10 cellular contexts compared by ENCODE assay signal in genomic region chr14:100406505-100407131, GRCh38. TPM values are rescaled to one million over a fixed set of nuclear protein-coding genes. Genes with fewer than 3 reads are reported as not detected.
DNase-seq lines count a peak whose midpoint lies in the region; ATAC-seq and TF ChIP-seq lines count a peak whose summit lies in the region.
"Had no signal": no experiment of that assay in that cellular context is flagged by ENCODE, and none has a peak within 500 bp of the region (broad histone marks: within the 10 kb centered on the region; RNA-seq: fewer than 3 reads in every experiment).

No MANE protein-coding gene starts in this region.

- TF ChIP-seq RAD21 in SK-N-SH (IDR thresholded peaks at IDR 0.05; ENCODE audit: low read length) = no peak

- no peaks in the 10 kb centered on the region for H3K9me2 ChIP-seq in SK-N-SH

- intact Hi-C loops in activated T-helper 1 cell treated with anti-CD3 and anti-CD28 coated beads, Interleukin-12 subunit alpha, Interleukin-12 subunit beta, Interleukin-2, Interleukin-4 antibody, amounts not matched to agents 30 ng/mL and 10 ng/mL and 1 ng/mL, durations not matched to agents 14 hours and 24 hours and 36 hours (cut with micrococcal nuclease) = no loop called here

- peaks cover 22% of the 10 kb centered on the region for H3K4me1 Mint-ChIP-seq in activated T-helper 1 cell treated with anti-CD3 and anti-CD28 coated beads, Interleukin-12 subunit alpha, Interleukin-12 subunit beta, Interleukin-2, Interleukin-4 antibody, amounts not matched to agents 30 ng/mL and 10 ng/mL and 1 ng/mL, durations not matched to agents 14 hours and 24 hours and 36 hours (ENCODE audit: low read depth)
- H3K4me1 Mint-ChIP-seq in immature natural killer cell = peaks cover 67 to 71% of the 10 kb centered on the region in 2 donors

- no peak overlapping the region for H3K4me3 Mint-ChIP-seq in activated T-helper 1 cell treated with anti-CD3 and anti-CD28 coated beads, Interleukin-12 subunit alpha, Interleukin-12 subunit beta, Interleukin-2, Interleukin-4 antibody, amounts not matched to agents 30 ng/mL and 10 ng/mL and 1 ng/mL, durations not matched to agents 14 hours and 24 hours and 36 hours
- H3K4me3 Mint-ChIP-seq in immature natural killer cell = peak overlapping the region; percentile 68 to 82 (median 71)

- H3K4me2 ChIP-seq in SK-N-SH = no peak overlapping the region

- 93% methylated on average over 10 of the region's 10 CpGs for whole genome bisulfite sequencing in SK-N-SH (ENCODE audit: low lambda C conversion rate)

- H3K4me3 ChIP-seq in AG10803 (ENCODE audit: low read length) (no peak overlapping the region), SK-N-SH (ENCODE audit: low read depth in 2 of 2, low read length in 1 of 2) (no peak overlapping the region)
- H3K4me3 ChIP-seq: cardiac muscle cell had no signal

- H3K27ac Mint-ChIP-seq in activated T-helper 1 cell treated with anti-CD3 and anti-CD28 coated beads, Interleukin-12 subunit alpha, Interleukin-12 subunit beta, Interleukin-2, Interleukin-4 antibody, amounts not matched to agents 30 ng/mL and 10 ng/mL and 1 ng/mL, durations not matched to agents 14 hours and 24 hours and 36 hours = peak overlapping the region; percentile 78
- peak overlapping the region; percentile 83 to 96 (median 93) for H3K27ac Mint-ChIP-seq in immature natural killer cell

- no peaks in the 10 kb centered on the region for H3F3A ChIP-seq in SK-N-SH (replicated peaks; ENCODE audit: insufficient read depth)

- H3K79me2 ChIP-seq in SK-N-SH (ENCODE audit: insufficient read depth) = no peaks in the 10 kb centered on the region; the same call in 1 of the 2 replicates

- H4K20me1 ChIP-seq in SK-N-SH (ENCODE audit: insufficient read depth) = no peaks in the 10 kb centered on the region

- CTCF ChIA-PET in SK-N-SH (lab: Yijun Ruan, JAX) = interaction anchor here (1.3 to 6.7 kb wide), 2 partner anchors 11 to 23 kb away, joined by 11 to 55 read pairs; no protein-coding TSS in a partner anchor

- H3K36me3 ChIP-seq in SK-N-SH (replicated peaks in 1 of 2; ENCODE audit: control insufficient read depth in 1 of 2, insufficient read depth in 2 of 2, low read length in 1 of 2) = no peaks in the 10 kb centered on the region
- H3K36me3 ChIP-seq: cardiac muscle cell had no signal

- H3K27me3 ChIP-seq in SK-N-SH (ENCODE audit: insufficient read depth) = no peaks in the 10 kb centered on the region
- H3K27me3 ChIP-seq: cardiac muscle cell had no signal

- no peak overlapping the region for H3K9ac ChIP-seq in SK-N-SH

- H3K9me3 Mint-ChIP-seq in activated T-helper 1 cell treated with anti-CD3 and anti-CD28 coated beads, Interleukin-12 subunit alpha, Interleukin-12 subunit beta, Interleukin-2, Interleukin-4 antibody, amounts not matched to agents 30 ng/mL and 10 ng/mL and 1 ng/mL, durations not matched to agents 14 hours and 24 hours and 36 hours = no peaks in the 10 kb centered on the region
- H3K9me3 Mint-ChIP-seq in immature natural killer cell = no peaks in the 10 kb centered on the region

- TF ChIP-seq EP300 in SK-N-SH (IDR thresholded peaks at IDR 0.05; ENCODE audit: borderline replicate concordance in 1 of 2, low read depth in 1 of 2, low read length in 1 of 2) = no peak

- H3K36me3 Mint-ChIP-seq in activated T-helper 1 cell treated with anti-CD3 and anti-CD28 coated beads, Interleukin-12 subunit alpha, Interleukin-12 subunit beta, Interleukin-2, Interleukin-4 antibody, amounts not matched to agents 30 ng/mL and 10 ng/mL and 1 ng/mL, durations not matched to agents 14 hours and 24 hours and 36 hours (ENCODE audit: low read depth) = peaks cover 2% of the 10 kb centered on the region
- H3K36me3 Mint-ChIP-seq in immature natural killer cell = peaks cover 0 to 3% (median 0%) of the 10 kb centered on the region in 3 donors

- POLR2A ChIA-PET in SK-N-SH (lab: Yijun Ruan, JAX) = no interaction called here

- no peaks in the 10 kb centered on the region for H3K9me3 ChIP-seq in SK-N-SH

- DNase-seq in AG10803 (ENCODE audit: low read depth) (peak; percentile 43), HS-5 (ENCODE audit: low read depth) (peak; percentile 20), immature natural killer cell (peak; percentile 42 to 73 (median 43)), SK-N-SH (no peak)
- DNase-seq in activated T-helper 1 cell treated with anti-CD3 and anti-CD28 coated beads, Interleukin-12 subunit alpha, Interleukin-12 subunit beta, Interleukin-2, Interleukin-4 antibody, amounts not matched to agents 30 ng/mL and 10 ng/mL and 1 ng/mL, durations not matched to agents 14 hours and 24 hours and 36 hours (ENCODE audit: low spot score) = peak; percentile 11
- DNase-seq: RPMI8226 had no signal

- H3K27me3 Mint-ChIP-seq in activated T-helper 1 cell treated with anti-CD3 and anti-CD28 coated beads, Interleukin-12 subunit alpha, Interleukin-12 subunit beta, Interleukin-2, Interleukin-4 antibody, amounts not matched to agents 30 ng/mL and 10 ng/mL and 1 ng/mL, durations not matched to agents 14 hours and 24 hours and 36 hours (ENCODE audit: insufficient read depth) = no peaks in the 10 kb centered on the region
- peaks cover 0 to 3% (median 2%) of the 10 kb centered on the region in 3 donors for H3K27me3 Mint-ChIP-seq in immature natural killer cell (ENCODE audit: low read depth in 3 of 3)

- TF ChIP-seq CTCF in AG10803 (conservative IDR thresholded peaks at IDR 0.05; ENCODE audit: low read length) = no peak
- no peak for TF ChIP-seq CTCF in SK-N-SH (IDR thresholded peaks at IDR 0.05)

- H3K27ac ChIP-seq in SK-N-SH (ENCODE audit: low read depth in 2 of 2, low read length in 1 of 2) = peak overlapping the region in 1 of 2 experiments; percentile 50; a peak in 1 of 4 replicates
- H3K27ac ChIP-seq: cardiac muscle cell had no signal

- H2AFZ ChIP-seq in SK-N-SH (ENCODE audit: low read depth) = no peak overlapping the region

- ATAC-seq in GM18870 (IDR thresholded peaks at IDR 0.05; ENCODE audit: unreplicated experiment) (no peak), GM21528 (IDR thresholded peaks at IDR 0.05; ENCODE audit: low FRiP score, unreplicated experiment) (no peak), HG02623 (IDR thresholded peaks at IDR 0.05; ENCODE audit: unreplicated experiment) (no peak)

- H3K4me1 ChIP-seq in SK-N-SH (ENCODE audit: control insufficient read depth in 1 of 2, insufficient read depth in 2 of 2, low read depth in 1 of 2, low read length in 1 of 2) = peaks cover 0 to 75% of the 10 kb centered on the region in 2 experiments; a peak in 3 of 4 replicates

TF ChIP-seq in SK-N-SH, 30 proteins besides CTCF, POLR2A, EP300 and RAD21:
- TF ChIP-seq MXI1 (IDR thresholded peaks at IDR 0.05; ENCODE audit: low read depth, low read length) (no peak), POLR2AphosphoS5 (IDR thresholded peaks at IDR 0.05; ENCODE audit: low read depth, low read length) (no peak), MAX (IDR thresholded peaks at IDR 0.05; ENCODE audit: low read depth) (no peak), FOXM1 (IDR thresholded peaks at IDR 0.05; ENCODE audit: low read depth) (no peak), TAF1 (IDR thresholded peaks at IDR 0.05; ENCODE audit: borderline replicate concordance, low read depth, low read length) (no peak)
- TF ChIP-seq, protein P1, sequence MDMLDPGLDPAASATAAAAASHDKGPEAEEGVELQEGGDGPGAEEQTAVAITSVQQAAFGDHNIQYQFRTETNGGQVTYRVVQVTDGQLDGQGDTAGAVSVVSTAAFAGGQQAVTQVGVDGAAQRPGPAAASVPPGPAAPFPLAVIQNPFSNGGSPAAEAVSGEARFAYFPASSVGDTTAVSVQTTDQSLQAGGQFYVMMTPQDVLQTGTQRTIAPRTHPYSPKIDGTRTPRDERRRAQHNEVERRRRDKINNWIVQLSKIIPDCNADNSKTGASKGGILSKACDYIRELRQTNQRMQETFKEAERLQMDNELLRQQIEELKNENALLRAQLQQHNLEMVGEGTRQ (IDR thresholded peaks at IDR 0.05; ENCODE audit: borderline replicate concordance, low read depth, low read length) = no peak
- TF ChIP-seq, protein P2, sequence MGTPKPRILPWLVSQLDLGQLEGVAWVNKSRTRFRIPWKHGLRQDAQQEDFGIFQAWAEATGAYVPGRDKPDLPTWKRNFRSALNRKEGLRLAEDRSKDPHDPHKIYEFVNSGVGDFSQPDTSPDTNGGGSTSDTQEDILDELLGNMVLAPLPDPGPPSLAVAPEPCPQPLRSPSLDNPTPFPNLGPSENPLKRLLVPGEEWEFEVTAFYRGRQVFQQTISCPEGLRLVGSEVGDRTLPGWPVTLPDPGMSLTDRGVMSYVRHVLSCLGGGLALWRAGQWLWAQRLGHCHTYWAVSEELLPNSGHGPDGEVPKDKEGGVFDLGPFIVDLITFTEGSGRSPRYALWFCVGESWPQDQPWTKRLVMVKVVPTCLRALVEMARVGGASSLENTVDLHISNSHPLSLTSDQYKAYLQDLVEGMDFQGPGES (IDR thresholded peaks at IDR 0.05; ENCODE audit: low read depth, low read length) = no peak

RNA-seq across cellular contexts. Expression of gene WDR25, which starts 30.3 kb away (rescaled TPM):
- total RNA-seq in activated T-helper 1 cell treated with anti-CD3 and anti-CD28 coated beads, Interleukin-12 subunit alpha, Interleukin-12 subunit beta, Interleukin-2, Interleukin-4 antibody, amounts not matched to agents 30 ng/mL and 10 ng/mL and 1 ng/mL, durations not matched to agents 14 hours and 24 hours and 36 hours = 7.4 and 9.5 TPM in 2 replicates
- polyA plus RNA-seq in immature natural killer cell (10 to 100 TPM in 2 of 3 donors, 1 to 10 TPM in 1; 8.1 to 13.8 (median 12.1) TPM), SK-N-SH (2012; rRNA removed) (26.8 and 33.3 TPM in 2 replicates)
- 21.4 and 23.2 TPM in 2 replicates for polyA plus RNA-seq in SK-N-SH (2012; cell fraction: cytosol; rRNA removed)
- 19.3 and 21.2 TPM in 2 replicates for polyA plus RNA-seq in SK-N-SH (2012; cell fraction: nucleus; rRNA removed)
